Comparison of ENCODE assay signal across 10 cellular contexts in the genomic region with DNA sequence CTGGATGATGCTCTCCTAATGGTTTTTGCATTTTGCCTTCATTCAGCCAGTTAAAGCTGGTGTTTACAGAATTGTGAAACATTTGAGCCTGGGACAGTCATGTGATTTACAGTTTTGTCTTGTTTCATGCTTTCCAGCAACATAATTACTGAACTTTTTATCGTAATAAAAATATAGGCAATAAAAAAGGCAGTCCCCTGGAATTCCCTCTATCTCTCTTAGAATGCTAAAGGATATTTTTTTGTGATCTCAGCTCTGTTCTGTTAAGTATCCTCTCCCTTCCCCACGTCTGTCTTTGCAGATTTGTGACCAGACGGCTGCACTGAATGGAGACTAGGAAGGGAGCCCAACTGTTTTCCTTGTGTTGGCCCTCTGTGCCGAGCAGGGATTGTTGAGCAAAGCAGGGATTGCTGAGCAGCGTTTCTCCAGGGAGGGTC.
DNase-seq lines count a peak whose midpoint lies in the region; ATAC-seq and TF ChIP-seq lines count a peak whose summit lies in the region.
"Had no signal": no experiment of that assay in that cellular context is flagged by ENCODE, and none has a peak within 500 bp of the region (broad histone marks: within the 10 kb centered on the region; RNA-seq: fewer than 3 reads in every experiment).

No MANE protein-coding gene starts in this region.

- H3K36me3 ChIP-seq in mesenchymal stem cell (ENCODE audit: control insufficient read depth in 1 of 2, insufficient read depth in 2 of 2, low read depth in 1 of 2, low read length in 2 of 2) (no peaks in the 10 kb centered on the region), thyroid gland (no peaks in the 10 kb centered on the region)

- H3K4me1 Mint-ChIP-seq in stimulated activated memory B cell treated with anti-CD40 and anti-IgM and Interleukin-4, amounts not matched to agents 10 μg/mL and 1 μg/mL and 100 μg/mL, for 72 hours: peaks cover 7% of the 10 kb centered on the region

- H3K4me3 Mint-ChIP-seq in stimulated activated memory B cell treated with anti-CD40 and anti-IgM and Interleukin-4, amounts not matched to agents 10 μg/mL and 1 μg/mL and 100 μg/mL, for 72 hours: no peak overlapping the region

- no peak overlapping the region for H3K23ac ChIP-seq in mesenchymal stem cell (ENCODE audit: low read length in 2 of 2)

- peak overlapping the region; percentile 60 for H4K8ac ChIP-seq in mesenchymal stem cell (ENCODE audit: low read length)

- H3K4me3 ChIP-seq in mesenchymal stem cell (ENCODE audit: insufficient read depth in 1 of 2, low read depth in 1 of 2, low read length in 2 of 2) (peak overlapping the region in 1 of 2 experiments; percentile 22), thyroid gland (replicated peaks in 1 of 3) (no peak overlapping the region)

- H3K9ac ChIP-seq in mesenchymal stem cell (ENCODE audit: low read length): peak overlapping the region; percentile 72

- H3K4me1 ChIP-seq in mesenchymal stem cell (ENCODE audit: control insufficient read depth, insufficient read depth, low read depth, low read length): peaks cover 1% of the 10 kb centered on the region
- peaks cover 4% of the 10 kb centered on the region in 2 donors for H3K4me1 ChIP-seq in thyroid gland

- TF ChIP-seq CTCF in thyroid gland (IDR thresholded peaks at IDR 0.05): no peak

- no peak overlapping the region for H3K14ac ChIP-seq in mesenchymal stem cell (ENCODE audit: low read length in 2 of 2)

- no peaks in the 10 kb centered on the region for H3K27me3 ChIP-seq in mesenchymal stem cell (ENCODE audit: control insufficient read depth in 1 of 2, insufficient read depth in 1 of 2, low read length in 2 of 2)
- no peaks in the 10 kb centered on the region for H3K27me3 ChIP-seq in thyroid gland

- DNase-seq in NCI-H446 (lab: John Stamatoyannopoulos, UW) (peak; percentile 43 to 84), fibroblast of gingiva (ENCODE audit: low read depth) (peak; percentile 53), mesenchymal stem cell (peak; percentile 84), thyroid gland (peak; percentile 5 to 27), amniotic stem cell (lab: John Stamatoyannopoulos, UW) (no peak), D341Med (ENCODE audit: low spot score) (no peak)
- DNase-seq: NCI-H2029 treated with DMSO at 0.1 percent for 48 hours, T-helper 9 cell had no signal

- H2BK15ac ChIP-seq in mesenchymal stem cell (ENCODE audit: low read depth, poor library complexity, severe bottlenecking): no peak overlapping the region

- no peak overlapping the region for H3K4me2 ChIP-seq in mesenchymal stem cell (ENCODE audit: low read length, poor library complexity, severe bottlenecking)

- H3K9me3 ChIP-seq in mesenchymal stem cell (ENCODE audit: control insufficient read depth, low read length): no peaks in the 10 kb centered on the region
- H3K9me3 ChIP-seq in thyroid gland: no peaks in the 10 kb centered on the region

- H2AFZ ChIP-seq in mesenchymal stem cell (ENCODE audit: low read depth, low read length): no peak overlapping the region

- H3K9me3 Mint-ChIP-seq in stimulated activated memory B cell treated with anti-CD40 and anti-IgM and Interleukin-4, amounts not matched to agents 10 μg/mL and 1 μg/mL and 100 μg/mL, for 72 hours: no peaks in the 10 kb centered on the region

- H3K36me3 Mint-ChIP-seq in stimulated activated memory B cell treated with anti-CD40 and anti-IgM and Interleukin-4, amounts not matched to agents 10 μg/mL and 1 μg/mL and 100 μg/mL, for 72 hours: no peaks in the 10 kb centered on the region

- WGBS in mesenchymal stem cell: 0% methylated on average over 1 of the region's 5 CpGs
- 34 to 40% methylated on average over 5 of the region's 5 CpGs for WGBS in thyroid gland, 2 donors

- no peak overlapping the region for H2BK5ac ChIP-seq in mesenchymal stem cell (ENCODE audit: low read depth, low read length, poor library complexity, severe bottlenecking)

- no peak for ATAC-seq in stimulated activated memory B cell treated with anti-CD40 and anti-IgM and Interleukin-4, amounts not matched to agents 10 μg/mL and 1 μg/mL and 100 μg/mL, for 72 hours
- ATAC-seq in HG03097 (IDR thresholded peaks at IDR 0.05; ENCODE audit: low FRiP score, unreplicated experiment): no peak

- H2BK12ac ChIP-seq in mesenchymal stem cell (ENCODE audit: low read length in 2 of 2): no peak overlapping the region

- H3K79me1 ChIP-seq in mesenchymal stem cell (replicated peaks; ENCODE audit: low read length, poor library complexity, severe bottlenecking): no peaks in the 10 kb centered on the region

- no peak overlapping the region for H3K4ac ChIP-seq in mesenchymal stem cell (ENCODE audit: low read depth in 1 of 2, low read length in 2 of 2)

- H4K91ac ChIP-seq in mesenchymal stem cell (ENCODE audit: low read length): no peak overlapping the region

- H3K27ac Mint-ChIP-seq in stimulated activated memory B cell treated with anti-CD40 and anti-IgM and Interleukin-4, amounts not matched to agents 10 μg/mL and 1 μg/mL and 100 μg/mL, for 72 hours: no peak overlapping the region

- no peak for TF ChIP-seq POLR2A in thyroid gland (IDR thresholded peaks at IDR 0.05)

- H3K27me3 Mint-ChIP-seq in stimulated activated memory B cell treated with anti-CD40 and anti-IgM and Interleukin-4, amounts not matched to agents 10 μg/mL and 1 μg/mL and 100 μg/mL, for 72 hours: peaks cover 31% of the 10 kb centered on the region

- no peak overlapping the region for H2AK5ac ChIP-seq in mesenchymal stem cell (ENCODE audit: low read length, severe bottlenecking)

- H3K27ac ChIP-seq in mesenchymal stem cell (ENCODE audit: low read length, poor library complexity, severe bottlenecking): no peak overlapping the region
- H3K27ac ChIP-seq in thyroid gland: no peak overlapping the region

- intact Hi-C loops in thyroid gland (cut with DNase I): no loop called here

- H2BK120ac ChIP-seq in mesenchymal stem cell (ENCODE audit: low read depth, low read length): peak overlapping the region; percentile 44

- peak overlapping the region in 1 of 2 experiments; percentile 83 for H3K18ac ChIP-seq in mesenchymal stem cell (ENCODE audit: low read depth in 1 of 2, low read length in 2 of 2)

Comparison
In these comparisons a context has a peak if more than half of its experiments do, and no peak if none do; other contexts are left out.
1. DNase-seq: peak in NCI-H446 (2 of 2), fibroblast of gingiva (single experiment), mesenchymal stem cell (single experiment) and thyroid gland (2 of 2); none in amniotic stem cell (single experiment) and D341Med (single experiment).